ENCODE assay signal across 1 cellular context in the genomic region with DNA sequence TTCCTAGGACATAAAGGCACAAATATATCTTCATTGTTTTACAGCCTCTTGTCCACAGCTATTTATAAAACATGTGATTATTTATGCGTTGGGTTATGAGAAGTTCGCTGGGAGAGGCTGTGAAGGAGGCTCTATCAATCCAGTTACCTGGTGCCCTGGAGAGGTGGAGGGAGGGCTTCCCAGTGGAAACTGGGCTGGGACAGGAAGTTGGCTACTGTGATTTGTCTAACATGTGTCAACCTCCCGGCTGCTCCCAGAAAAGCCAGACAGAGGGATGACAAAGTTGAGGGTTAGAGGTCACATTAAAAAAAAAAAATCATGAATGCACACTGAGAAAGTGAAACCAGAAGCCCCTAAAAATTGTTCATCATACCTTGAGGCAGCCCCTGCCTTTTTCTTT.
TF ChIP-seq lines count a peak whose summit lies in the region.

No MANE protein-coding gene starts in this region.

TF ChIP-seq in GM23338, 12 proteins besides CTCF, POLR2A, EP300 and RAD21 (continued from another document):
- TF ChIP-seq, protein P1, sequence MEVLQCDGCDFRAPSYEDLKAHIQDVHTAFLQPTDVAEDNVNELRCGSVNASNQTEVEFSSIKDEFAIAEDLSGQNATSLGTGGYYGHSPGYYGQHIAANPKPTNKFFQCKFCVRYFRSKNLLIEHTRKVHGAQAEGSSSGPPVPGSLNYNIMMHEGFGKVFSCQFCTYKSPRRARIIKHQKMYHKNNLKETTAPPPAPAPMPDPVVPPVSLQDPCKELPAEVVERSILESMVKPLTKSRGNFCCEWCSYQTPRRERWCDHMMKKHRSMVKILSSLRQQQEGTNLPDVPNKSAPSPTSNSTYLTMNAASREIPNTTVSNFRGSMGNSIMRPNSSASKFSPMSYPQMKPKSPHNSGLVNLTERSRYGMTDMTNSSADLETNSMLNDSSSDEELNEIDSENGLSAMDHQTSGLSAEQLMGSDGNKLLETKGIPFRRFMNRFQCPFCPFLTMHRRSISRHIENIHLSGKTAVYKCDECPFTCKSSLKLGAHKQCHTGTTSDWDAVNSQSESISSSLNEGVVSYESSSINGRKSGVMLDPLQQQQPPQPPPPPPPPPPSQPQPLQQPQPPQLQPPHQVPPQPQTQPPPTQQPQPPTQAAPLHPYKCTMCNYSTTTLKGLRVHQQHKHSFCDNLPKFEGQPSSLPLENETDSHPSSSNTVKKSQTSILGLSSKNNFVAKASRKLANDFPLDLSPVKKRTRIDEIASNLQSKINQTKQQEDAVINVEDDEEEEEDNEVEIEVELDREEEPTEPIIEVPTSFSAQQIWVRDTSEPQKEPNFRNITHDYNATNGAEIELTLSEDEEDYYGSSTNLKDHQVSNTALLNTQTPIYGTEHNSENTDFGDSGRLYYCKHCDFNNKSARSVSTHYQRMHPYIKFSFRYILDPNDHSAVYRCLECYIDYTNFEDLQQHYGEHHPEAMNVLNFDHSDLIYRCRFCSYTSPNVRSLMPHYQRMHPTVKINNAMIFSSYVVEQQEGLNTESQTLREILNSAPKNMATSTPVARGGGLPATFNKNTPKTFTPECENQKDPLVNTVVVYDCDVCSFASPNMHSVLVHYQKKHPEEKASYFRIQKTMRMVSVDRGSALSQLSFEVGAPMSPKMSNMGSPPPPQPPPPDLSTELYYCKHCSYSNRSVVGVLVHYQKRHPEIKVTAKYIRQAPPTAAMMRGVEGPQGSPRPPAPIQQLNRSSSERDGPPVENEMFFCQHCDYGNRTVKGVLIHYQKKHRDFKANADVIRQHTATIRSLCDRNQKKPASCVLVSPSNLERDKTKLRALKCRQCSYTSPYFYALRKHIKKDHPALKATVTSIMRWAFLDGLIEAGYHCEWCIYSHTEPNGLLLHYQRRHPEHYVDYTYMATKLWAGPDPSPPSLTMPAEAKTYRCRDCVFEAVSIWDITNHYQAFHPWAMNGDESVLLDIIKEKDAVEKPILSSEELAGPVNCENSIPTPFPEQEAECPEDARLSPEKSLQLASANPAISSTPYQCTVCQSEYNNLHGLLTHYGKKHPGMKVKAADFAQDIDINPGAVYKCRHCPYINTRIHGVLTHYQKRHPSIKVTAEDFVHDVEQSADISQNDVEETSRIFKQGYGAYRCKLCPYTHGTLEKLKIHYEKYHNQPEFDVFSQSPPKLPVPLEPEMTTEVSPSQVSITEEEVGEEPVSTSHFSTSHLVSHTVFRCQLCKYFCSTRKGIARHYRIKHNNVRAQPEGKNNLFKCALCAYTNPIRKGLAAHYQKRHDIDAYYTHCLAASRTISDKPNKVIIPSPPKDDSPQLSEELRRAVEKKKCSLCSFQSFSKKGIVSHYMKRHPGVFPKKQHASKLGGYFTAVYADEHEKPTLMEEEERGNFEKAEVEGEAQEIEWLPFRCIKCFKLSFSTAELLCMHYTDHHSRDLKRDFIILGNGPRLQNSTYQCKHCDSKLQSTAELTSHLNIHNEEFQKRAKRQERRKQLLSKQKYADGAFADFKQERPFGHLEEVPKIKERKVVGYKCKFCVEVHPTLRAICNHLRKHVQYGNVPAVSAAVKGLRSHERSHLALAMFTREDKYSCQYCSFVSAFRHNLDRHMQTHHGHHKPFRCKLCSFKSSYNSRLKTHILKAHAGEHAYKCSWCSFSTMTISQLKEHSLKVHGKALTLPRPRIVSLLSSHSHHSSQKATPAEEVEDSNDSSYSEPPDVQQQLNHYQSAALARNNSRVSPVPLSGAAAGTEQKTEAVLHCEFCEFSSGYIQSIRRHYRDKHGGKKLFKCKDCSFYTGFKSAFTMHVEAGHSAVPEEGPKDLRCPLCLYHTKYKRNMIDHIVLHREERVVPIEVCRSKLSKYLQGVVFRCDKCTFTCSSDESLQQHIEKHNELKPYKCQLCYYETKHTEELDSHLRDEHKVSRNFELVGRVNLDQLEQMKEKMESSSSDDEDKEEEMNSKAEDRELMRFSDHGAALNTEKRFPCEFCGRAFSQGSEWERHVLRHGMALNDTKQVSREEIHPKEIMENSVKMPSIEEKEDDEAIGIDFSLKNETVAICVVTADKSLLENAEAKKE (CRISPR knock-in tag; IDR thresholded peaks at IDR 0.05), result no peak
- TF ChIP-seq ZNF331 (CRISPR knock-in tag; IDR thresholded peaks at IDR 0.05; ENCODE audit: low read depth) (no peak), STAT1 (IDR thresholded peaks at IDR 0.05; ENCODE audit: unreplicated experiment) (no peak), EZH2phosphoT487 (IDR thresholded peaks at IDR 0.05; ENCODE audit: unreplicated experiment) (no peak), NANOG (IDR thresholded peaks at IDR 0.05; ENCODE audit: borderline replicate concordance) (no peak), CREB1 (CRISPR knock-in tag; IDR thresholded peaks at IDR 0.05; ENCODE audit: low read depth) (no peak), POLR2AphosphoS5 (IDR thresholded peaks at IDR 0.05; ENCODE audit: low read depth) (no peak), ZNF114 (CRISPR knock-in tag; IDR thresholded peaks at IDR 0.05) (no peak), JUNB (IDR thresholded peaks at IDR 0.05; ENCODE audit: unreplicated experiment) (no peak)
- TF ChIP-seq, protein P2, sequence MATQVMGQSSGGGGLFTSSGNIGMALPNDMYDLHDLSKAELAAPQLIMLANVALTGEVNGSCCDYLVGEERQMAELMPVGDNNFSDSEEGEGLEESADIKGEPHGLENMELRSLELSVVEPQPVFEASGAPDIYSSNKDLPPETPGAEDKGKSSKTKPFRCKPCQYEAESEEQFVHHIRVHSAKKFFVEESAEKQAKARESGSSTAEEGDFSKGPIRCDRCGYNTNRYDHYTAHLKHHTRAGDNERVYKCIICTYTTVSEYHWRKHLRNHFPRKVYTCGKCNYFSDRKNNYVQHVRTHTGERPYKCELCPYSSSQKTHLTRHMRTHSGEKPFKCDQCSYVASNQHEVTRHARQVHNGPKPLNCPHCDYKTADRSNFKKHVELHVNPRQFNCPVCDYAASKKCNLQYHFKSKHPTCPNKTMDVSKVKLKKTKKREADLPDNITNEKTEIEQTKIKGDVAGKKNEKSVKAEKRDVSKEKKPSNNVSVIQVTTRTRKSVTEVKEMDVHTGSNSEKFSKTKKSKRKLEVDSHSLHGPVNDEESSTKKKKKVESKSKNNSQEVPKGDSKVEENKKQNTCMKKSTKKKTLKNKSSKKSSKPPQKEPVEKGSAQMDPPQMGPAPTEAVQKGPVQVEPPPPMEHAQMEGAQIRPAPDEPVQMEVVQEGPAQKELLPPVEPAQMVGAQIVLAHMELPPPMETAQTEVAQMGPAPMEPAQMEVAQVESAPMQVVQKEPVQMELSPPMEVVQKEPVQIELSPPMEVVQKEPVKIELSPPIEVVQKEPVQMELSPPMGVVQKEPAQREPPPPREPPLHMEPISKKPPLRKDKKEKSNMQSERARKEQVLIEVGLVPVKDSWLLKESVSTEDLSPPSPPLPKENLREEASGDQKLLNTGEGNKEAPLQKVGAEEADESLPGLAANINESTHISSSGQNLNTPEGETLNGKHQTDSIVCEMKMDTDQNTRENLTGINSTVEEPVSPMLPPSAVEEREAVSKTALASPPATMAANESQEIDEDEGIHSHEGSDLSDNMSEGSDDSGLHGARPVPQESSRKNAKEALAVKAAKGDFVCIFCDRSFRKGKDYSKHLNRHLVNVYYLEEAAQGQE (IDR thresholded peaks at IDR 0.05; ENCODE audit: unreplicated experiment), result no peak
- TF ChIP-seq, protein P3, sequence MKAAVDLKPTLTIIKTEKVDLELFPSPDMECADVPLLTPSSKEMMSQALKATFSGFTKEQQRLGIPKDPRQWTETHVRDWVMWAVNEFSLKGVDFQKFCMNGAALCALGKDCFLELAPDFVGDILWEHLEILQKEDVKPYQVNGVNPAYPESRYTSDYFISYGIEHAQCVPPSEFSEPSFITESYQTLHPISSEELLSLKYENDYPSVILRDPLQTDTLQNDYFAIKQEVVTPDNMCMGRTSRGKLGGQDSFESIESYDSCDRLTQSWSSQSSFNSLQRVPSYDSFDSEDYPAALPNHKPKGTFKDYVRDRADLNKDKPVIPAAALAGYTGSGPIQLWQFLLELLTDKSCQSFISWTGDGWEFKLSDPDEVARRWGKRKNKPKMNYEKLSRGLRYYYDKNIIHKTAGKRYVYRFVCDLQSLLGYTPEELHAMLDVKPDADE (IDR thresholded peaks at IDR 0.05), result no peak
